In genomic region chr6:25359191-25359861, GRCh38 we compare ENCODE assay signal across 9 cellular contexts.
DNase-seq lines count a peak whose midpoint lies in the region; ATAC-seq, FAIRE-seq and TF ChIP-seq lines count a peak whose summit lies in the region.
"Had no signal": no experiment of that assay in that cellular context is flagged by ENCODE, and none has a peak within 500 bp of the region (broad histone marks: within the 10 kb centered on the region; RNA-seq: fewer than 3 reads in every experiment).

No MANE protein-coding gene starts in this region.

- peaks cover 8 to 10% of the 10 kb centered on the region in 2 donors for H3K4me1 ChIP-seq in kidney (ENCODE audit: control insufficient read depth in 1 of 2, insufficient read depth in 1 of 2, low read depth in 1 of 2, low read length in 2 of 2)
- H3K4me1 ChIP-seq in tibial artery: peaks cover 0 to 92% (median 34%) of the 10 kb centered on the region in 4 donors

- H3K9me3 ChIP-seq in kidney (ENCODE audit: control insufficient read depth in 1 of 2, low read length in 2 of 2) (no peaks in the 10 kb centered on the region), tibial artery (no peaks in the 10 kb centered on the region)

- peak overlapping the region in 1 of 2 donors; percentile 3 for H3K27ac ChIP-seq in kidney (ENCODE audit: low read depth in 2 of 2, low read length in 2 of 2)
- H3K27ac ChIP-seq in tibial artery: peak overlapping the region; percentile 63 to 66

- H3K27me3 ChIP-seq in tibial artery: no peaks in the 10 kb centered on the region

- peak; percentile 36 for DNase-seq in HS-27A (ENCODE audit: low read depth)
- DNase-seq in astrocyte of the hippocampus (ENCODE audit: low read depth, low spot score): peak; percentile 45
- DNase-seq in kidney: no peak
- DNase-seq in tibial artery: peak in 1 of 2 donors; percentile 56
- no peak for DNase-seq in NCI-H2029 treated with DMSO at 0.1 percent for 48 hours (lab: John Stamatoyannopoulos, UW)
- DNase-seq in SKM-1 (lab: John Stamatoyannopoulos, UW; ENCODE audit: unreplicated experiment): no peak
- DNase-seq: NCI-H1694; stimulated activated CD8-positive, alpha-beta memory T cell treated with anti-CD3 and anti-CD28 coated beads, Interleukin-4, amount 100 ng/mL, for 48 hours had no signal

- intact Hi-C loops in kidney (cut with DNase I) (no loop called here), tibial artery (cut with DNase I; ENCODE audit: low total_unique reads) (no loop called here)

- H3K9ac ChIP-seq in kidney (ENCODE audit: low read length in 2 of 2): no peak overlapping the region

- no peak for ATAC-seq in GM21360 (IDR thresholded peaks at IDR 0.05; ENCODE audit: unreplicated experiment)

- no peak for FAIRE-seq in kidney (lab: Jason Lieb, UNC)

- H3K36me3 ChIP-seq in kidney (ENCODE audit: control insufficient read depth in 1 of 2, insufficient read depth in 2 of 2, low read length in 2 of 2) (no peaks in the 10 kb centered on the region), tibial artery (no peaks in the 10 kb centered on the region)

- TF ChIP-seq CTCF in kidney (IDR thresholded peaks at IDR 0.05; ENCODE audit: borderline replicate concordance, extremely low read depth, insufficient read depth) (no peak), tibial artery (IDR thresholded peaks at IDR 0.05) (no peak)

- peak overlapping the region; percentile 20 to 23 for H3K4me3 ChIP-seq in kidney (ENCODE audit: low read length in 2 of 2)
- peak overlapping the region in 1 of 2 donors; percentile 8 for H3K4me3 ChIP-seq in tibial artery

Comparison
In these comparisons a context has a peak if more than half of its experiments do, and no peak if none do; other contexts are left out.
1. DNase-seq: peak in HS-27A (single experiment) and astrocyte of the hippocampus (single experiment); none in kidney (single experiment), NCI-H2029 treated with DMSO at 0.1 percent for 48 hours (single experiment) and SKM-1 (single experiment).